ENCODE assay signal across 10 cellular contexts in genomic region chr1:147717051-147717705, GRCh38. TPM values are rescaled to one million over a fixed set of nuclear protein-coding genes. Genes with fewer than 3 reads are reported as not detected.
A peak's percentile ranks its signal among the peaks of the same experiment; 100 is the strongest.
DNase-seq lines count a peak whose midpoint lies in the region; ATAC-seq and TF ChIP-seq lines count a peak whose summit lies in the region.
"Had no signal": no experiment of that assay in that cellular context is flagged by ENCODE, and none has a peak within 500 bp of the region (broad histone marks: within the 10 kb centered on the region; RNA-seq: fewer than 3 reads in every experiment).

No MANE protein-coding gene starts in this region.

- no peak overlapping the region for H3K4me3 Mint-ChIP-seq in stimulated activated naive B cell treated with anti-CD40 and anti-IgM and Interleukin-4, amounts not matched to agents 10 μg/mL and 1 μg/mL and 100 μg/mL, for 72 hours

- no peak overlapping the region for H3K27ac Mint-ChIP-seq in stimulated activated naive B cell treated with anti-CD40 and anti-IgM and Interleukin-4, amounts not matched to agents 10 μg/mL and 1 μg/mL and 100 μg/mL, for 72 hours

- no peak overlapping the region for H3K4me3 ChIP-seq in epithelial cell of proximal tubule (ENCODE audit: low read depth, low read length)
- H3K4me3 ChIP-seq: SJCRH30 had no signal

- no peak for TF ChIP-seq CTCF in epithelial cell of proximal tubule (conservative IDR thresholded peaks at IDR 0.05; ENCODE audit: low read depth, low read length)

- peaks cover 30 to 40% of the 10 kb centered on the region in 2 donors for H3K27me3 Mint-ChIP-seq in stimulated activated naive B cell treated with anti-CD40 and anti-IgM and Interleukin-4, amounts not matched to agents 10 μg/mL and 1 μg/mL and 100 μg/mL, for 72 hours

- H3K36me3 Mint-ChIP-seq in stimulated activated naive B cell treated with anti-CD40 and anti-IgM and Interleukin-4, amounts not matched to agents 10 μg/mL and 1 μg/mL and 100 μg/mL, for 72 hours = peaks cover 4 to 6% of the 10 kb centered on the region in 2 donors

- peaks cover 4 to 11% of the 10 kb centered on the region in 2 donors for H3K4me1 Mint-ChIP-seq in stimulated activated naive B cell treated with anti-CD40 and anti-IgM and Interleukin-4, amounts not matched to agents 10 μg/mL and 1 μg/mL and 100 μg/mL, for 72 hours

- DNase-seq in NCI-H146 (lab: John Stamatoyannopoulos, UW) (peak; percentile 29), NCI-H146 treated with DMSO at 0.1 percent for 48 hours (lab: John Stamatoyannopoulos, UW; ENCODE audit: unreplicated experiment) (no peak), NCI-H69 (lab: John Stamatoyannopoulos, UW) (peak; percentile 63), epithelial cell of proximal tubule (ENCODE audit: low read depth) (peak; percentile 94), CD1c-positive myeloid dendritic cell (ENCODE audit: extremely low spot score) (no peak), NAMALWA (ENCODE audit: low spot score) (no peak), A172 (ENCODE audit: low spot score) (no peak)
- DNase-seq in stimulated activated naive B cell treated with anti-CD40 and anti-IgM and Interleukin-4, amounts not matched to agents 10 μg/mL and 1 μg/mL and 100 μg/mL, for 72 hours = no peak
- DNase-seq: SJCRH30 had no signal

- peak; percentile 58 to 75 for ATAC-seq in stimulated activated naive B cell treated with anti-CD40 and anti-IgM and Interleukin-4, amounts not matched to agents 10 μg/mL and 1 μg/mL and 100 μg/mL, for 72 hours (replicated peaks)

- H3K9me3 Mint-ChIP-seq in stimulated activated naive B cell treated with anti-CD40 and anti-IgM and Interleukin-4, amounts not matched to agents 10 μg/mL and 1 μg/mL and 100 μg/mL, for 72 hours = peaks cover 3% of the 10 kb centered on the region in 2 donors

RNA-seq across cellular contexts. Expression of gene GJA5, which starts 43.2 kb away (rescaled TPM):
- total RNA-seq in epithelial cell of proximal tubule = 1.2 and 2.7 TPM in 2 replicates
- not detected in 2 replicates for total RNA-seq in A172 (2014; rRNA removed; shearing (Covaris generic))
- total RNA-seq: A673, SJCRH30 had no signal

RNA-seq across cellular contexts. Expression of gene ACP6, which starts 46.9 kb away (rescaled TPM):
- total RNA-seq in epithelial cell of proximal tubule = 6.9 and 11.9 TPM in 2 replicates
- 7.5 and 14.7 TPM in 2 replicates for total RNA-seq in A172 (2014; rRNA removed; shearing (Covaris generic))

Comparison
In these comparisons a context has a peak if more than half of its experiments do, and no peak if none do; other contexts are left out.
1. DNase-seq: peak in NCI-H146 (single experiment), NCI-H69 (single experiment) and epithelial cell of proximal tubule (single experiment); none in NCI-H146 treated with DMSO at 0.1 percent for 48 hours (single experiment), stimulated activated naive B cell treated with anti-CD40 and anti-IgM and Interleukin-4, amounts not matched to agents 10 μg/mL and 1 μg/mL and 100 μg/mL, for 72 hours (single experiment), CD1c-positive myeloid dendritic cell (single experiment), NAMALWA (single experiment) and A172 (single experiment).